8 cellular contexts compared by ENCODE assay signal in genomic region chr10:88687853-88688467, GRCh38. TPM values are rescaled to one million over a fixed set of nuclear protein-coding genes. Genes with fewer than 3 reads are reported as not detected.
DNase-seq lines count a peak whose midpoint lies in the region; ATAC-seq and TF ChIP-seq lines count a peak whose summit lies in the region.

No MANE protein-coding gene starts in this region.

- H3K36me3 ChIP-seq in spleen: no peaks in the 10 kb centered on the region

- no peak overlapping the region for H3K27ac ChIP-seq in spleen

- no peak overlapping the region for H3K4me3 Mint-ChIP-seq in activated naive CD8-positive, alpha-beta T cell treated with anti-CD3 and anti-CD28 coated beads, Interleukin-2, amount 50 U/mL, for 24 hours

- CTCF ChIA-PET in HEK293T (lab: Yijun Ruan, JAX): interaction anchor here (0.7 to 1.9 kb wide), 3 partner anchors 30 to 66 kb away, joined by 3 to 6 read pairs (median 3); no protein-coding TSS in a partner anchor

- DNase-seq in AML-193 (lab: John Stamatoyannopoulos, UW) (peak; percentile 30 to 55), HEK293T (ENCODE audit: extremely low spot score) (peak; percentile 26), SK-N-DZ (ENCODE audit: low spot score) (peak; percentile 17), fibroblast of pulmonary artery (ENCODE audit: low read depth) (peak; percentile 44), spleen (no peak), lower leg skin (ENCODE audit: low spot score in 2 of 2) (no peak)
- no peak for DNase-seq in activated naive CD8-positive, alpha-beta T cell treated with anti-CD3 and anti-CD28 coated beads, Interleukin-2, amount 50 U/mL, for 24 hours

- no peaks in the 10 kb centered on the region for H3K36me3 Mint-ChIP-seq in activated naive CD8-positive, alpha-beta T cell treated with anti-CD3 and anti-CD28 coated beads, Interleukin-2, amount 50 U/mL, for 24 hours (ENCODE audit: low read depth)

- intact Hi-C loops in spleen (cut with DNase I; ENCODE audit: low total_unique reads) (no loop called here), lower leg skin (cut with DNase I; ENCODE audit: low total_unique reads) (no loop called here)

- H3K4me1 ChIP-seq in spleen: no peaks in the 10 kb centered on the region

- no peak overlapping the region for H3K4me3 ChIP-seq in fibroblast of pulmonary artery (replicated peaks; ENCODE audit: low read depth, low read length)
- H3K4me3 ChIP-seq in spleen: no peak overlapping the region
- H3K4me3 ChIP-seq in lower leg skin (ENCODE audit: low read depth, poor library complexity, severe bottlenecking): no peak overlapping the region

- no peak for ATAC-seq in activated naive CD8-positive, alpha-beta T cell treated with anti-CD3 and anti-CD28 coated beads, Interleukin-2, amount 50 U/mL, for 24 hours
- ATAC-seq in HG02763 (IDR thresholded peaks at IDR 0.05; ENCODE audit: unreplicated experiment): no peak

- H3K27ac Mint-ChIP-seq in activated naive CD8-positive, alpha-beta T cell treated with anti-CD3 and anti-CD28 coated beads, Interleukin-2, amount 50 U/mL, for 24 hours: no peak overlapping the region

- no peaks in the 10 kb centered on the region for H3K9me3 ChIP-seq in spleen

- H3K27me3 Mint-ChIP-seq in activated naive CD8-positive, alpha-beta T cell treated with anti-CD3 and anti-CD28 coated beads, Interleukin-2, amount 50 U/mL, for 24 hours: peaks cover 5% of the 10 kb centered on the region

- TF ChIP-seq CTCF in fibroblast of pulmonary artery (IDR thresholded peaks at IDR 0.05; ENCODE audit: low read length, missing control alignments) (peak; percentile 89), spleen (IDR thresholded peaks at IDR 0.05 in 8 of 11, conservative IDR thresholded peaks at IDR 0.05 in 3 of 11) (peak in 10 of 11 experiments; percentile 23 to 72 (median 60)), lower leg skin (IDR thresholded peaks at IDR 0.05) (no peak)

- no peaks in the 10 kb centered on the region for H3K9me3 Mint-ChIP-seq in activated naive CD8-positive, alpha-beta T cell treated with anti-CD3 and anti-CD28 coated beads, Interleukin-2, amount 50 U/mL, for 24 hours

- H3K27me3 ChIP-seq in spleen (replicated peaks in 1 of 7): no peaks in the 10 kb centered on the region

- POLR2A ChIA-PET in HEK293T (lab: Yijun Ruan, JAX): no interaction called here

- H3K4me1 Mint-ChIP-seq in activated naive CD8-positive, alpha-beta T cell treated with anti-CD3 and anti-CD28 coated beads, Interleukin-2, amount 50 U/mL, for 24 hours: no peaks in the 10 kb centered on the region

- TF ChIP-seq POLR2A in spleen (IDR thresholded peaks at IDR 0.05) (no peak), lower leg skin (IDR thresholded peaks at IDR 0.05) (no peak)

TF ChIP-seq in HEK293T, 16 proteins besides CTCF, POLR2A, EP300 and RAD21:
- no peak for TF ChIP-seq ARNT (IDR thresholded peaks at IDR 0.05)
- no peak for TF ChIP-seq FOXM1 (IDR thresholded peaks at IDR 0.05; ENCODE audit: borderline replicate concordance)
- no peak for TF ChIP-seq NFRKB (IDR thresholded peaks at IDR 0.05)
- TF ChIP-seq SUZ12 (IDR thresholded peaks at IDR 0.05): no peak

RNA-seq across cellular contexts. Expression of gene LIPK, which starts 18.1 kb away (rescaled TPM):
- not detected in 2 replicates for polyA plus RNA-seq in SK-N-DZ (2014; cell fraction: cytosol; rRNA removed)
- polyA plus RNA-seq in SK-N-DZ (2014; cell fraction: nucleus; rRNA removed): not detected in 2 replicates
- total RNA-seq in spleen (not detected), lower leg skin (10 to 100 TPM; 17.4 to 60.3 (median 27.5) TPM)
- not detected for polyA plus RNA-seq in spleen

RNA-seq across cellular contexts. Expression of gene LIPF, which starts 23.7 kb away (rescaled TPM):
- polyA plus RNA-seq in SK-N-DZ (2014; cell fraction: cytosol; rRNA removed): not detected in 2 replicates
- polyA plus RNA-seq in SK-N-DZ (2014; cell fraction: nucleus; rRNA removed): not detected in 2 replicates
- total RNA-seq in spleen (not detected), lower leg skin (not detected)
- polyA plus RNA-seq in spleen: under 1 TPM in 2 of 3 donors, not detected in 1; 0.23 to 0.83 TPM

Comparison
In these comparisons a context has a peak if more than half of its experiments do, and no peak if none do; other contexts are left out.
1. DNase-seq: peak in AML-193 (2 of 2), HEK293T (single experiment), SK-N-DZ (single experiment) and fibroblast of pulmonary artery (single experiment); none in spleen (single experiment), activated naive CD8-positive, alpha-beta T cell treated with anti-CD3 and anti-CD28 coated beads, Interleukin-2, amount 50 U/mL, for 24 hours (single experiment) and lower leg skin (0 of 2).
2. CTCF ChIP-seq: peak in fibroblast of pulmonary artery (single experiment) and spleen (10 of 11); none in lower leg skin (0 of 3).
3. RNA of gene LIPK, which starts 18.1 kb away (total RNA-seq): 17.4 to 60.3 TPM in lower leg skin; not detected in spleen; every median in the first group is over 10 times any median in the second.